ENCODE assay signal across 8 cellular contexts in the genomic region with DNA sequence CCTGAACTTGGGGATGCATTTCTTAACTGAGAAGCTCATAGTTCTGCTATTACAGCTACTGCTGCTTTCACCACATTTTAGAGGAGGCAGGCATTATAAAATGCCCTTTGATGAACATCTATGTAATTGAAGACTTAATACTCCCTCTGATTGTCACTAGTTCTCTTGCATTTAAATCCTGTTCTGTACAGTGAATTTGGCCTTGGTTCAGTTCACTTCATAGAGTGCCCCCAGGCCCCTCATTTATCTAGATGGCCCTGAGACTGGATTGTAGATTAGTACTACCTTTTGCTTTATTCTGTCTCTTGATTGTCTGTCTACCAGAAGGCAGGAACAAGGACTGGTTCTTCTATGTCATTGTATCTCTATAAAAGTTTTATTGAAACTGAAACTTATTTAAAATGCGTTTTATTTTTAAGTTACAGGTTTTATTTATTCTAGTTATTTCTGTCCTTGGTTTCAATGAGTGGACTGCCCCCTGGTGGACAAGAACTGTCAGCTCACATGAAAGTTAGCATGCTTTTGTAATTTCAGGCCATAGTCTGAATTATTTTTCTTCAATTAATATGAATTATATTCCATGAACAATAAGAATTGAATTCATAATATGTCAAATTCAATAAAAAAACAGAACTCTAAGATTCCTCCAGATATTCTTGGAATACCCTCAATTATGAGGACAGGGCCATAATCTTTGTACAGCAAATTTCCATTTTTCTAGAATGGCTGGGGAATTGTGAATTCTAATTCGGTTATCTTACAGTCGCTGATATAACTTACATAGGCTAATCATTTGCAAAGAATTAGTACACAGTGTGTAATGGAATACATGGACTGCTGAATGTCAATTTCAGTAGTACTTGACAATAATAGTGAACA. TPM values are rescaled to one million over a fixed set of nuclear protein-coding genes. Genes with fewer than 3 reads are reported as not detected.
DNase-seq lines count a peak whose midpoint lies in the region; ATAC-seq and TF ChIP-seq lines count a peak whose summit lies in the region.

No MANE protein-coding gene starts in this region.

- H3K27ac Mint-ChIP-seq in CD8-positive, alpha-beta T cell, result no peak overlapping the region
- H3K27ac Mint-ChIP-seq in GM23338 (no peak overlapping the region), chondrocyte (ENCODE audit: unreplicated experiment) (no peak overlapping the region)

- no peaks in the 10 kb centered on the region for H4K20me1 ChIP-seq in GM23338 (replicated peaks; ENCODE audit: insufficient read depth)

- intact Hi-C loops in CD8-positive, alpha-beta T cell (cut with DNase I, micrococcal nuclease), result loop anchor here in 1 of 2 experiments (1.0 to 5.0 kb wide), 3 partner anchors 195 to 961 kb away; no protein-coding TSS in a partner anchor

- no peak overlapping the region for H3K27ac ChIP-seq in CD8-positive, alpha-beta T cell (ENCODE audit: low read depth, low read length)
- no peak overlapping the region for H3K27ac ChIP-seq in GM23338 (ENCODE audit: low read depth)

- H3K4me1 Mint-ChIP-seq in CD8-positive, alpha-beta T cell (ENCODE audit: low read depth), result no peaks in the 10 kb centered on the region
- H3K4me1 Mint-ChIP-seq in GM23338, result peaks cover 4% of the 10 kb centered on the region; the same call in 2 of the 3 replicates
- H3K4me1 Mint-ChIP-seq in chondrocyte (ENCODE audit: low read depth), result no peaks in the 10 kb centered on the region

- no peak overlapping the region for H3K4me3 Mint-ChIP-seq in CD8-positive, alpha-beta T cell
- H3K4me3 Mint-ChIP-seq in GM23338 (no peak overlapping the region), chondrocyte (ENCODE audit: unreplicated experiment) (no peak overlapping the region)

- DNase-seq in CD8-positive, alpha-beta T cell, result peak in 5 of 7 experiments; percentile 17 to 52 (median 38)
- DNase-seq in GM23338 (ENCODE audit: low spot score) (peak; percentile 65), RPMI7951 (ENCODE audit: low read depth) (peak; percentile 22), chondrocyte (ENCODE audit: low spot score) (no peak), mucosa of gallbladder (ENCODE audit: low spot score) (peak; percentile 43), HuH-7.5 (ENCODE audit: low spot score) (no peak)

- CTCF ChIA-PET in CD8-positive, alpha-beta T cell (lab: Charles Lee), result interaction anchor here (0.8 to 3.1 kb wide), 12 partner anchors 9 to 609 kb away, joined by 3 to 13 read pairs (median 5); no protein-coding TSS in a partner anchor

- H2AFZ ChIP-seq in GM23338, result no peak overlapping the region

- no peak overlapping the region for H3K4me2 ChIP-seq in GM23338

- H3K36me3 Mint-ChIP-seq in CD8-positive, alpha-beta T cell, result no peaks in the 10 kb centered on the region
- H3K36me3 Mint-ChIP-seq in GM23338 (ENCODE audit: low read depth) (no peaks in the 10 kb centered on the region), chondrocyte (ENCODE audit: low read depth) (no peaks in the 10 kb centered on the region)

- H3K4me1 ChIP-seq in CD8-positive, alpha-beta T cell (ENCODE audit: insufficient read depth, low read length), result no peaks in the 10 kb centered on the region
- no peaks in the 10 kb centered on the region; the same call in 1 of the 2 replicates for H3K4me1 ChIP-seq in GM23338 (ENCODE audit: insufficient read depth)

- no peak overlapping the region for H3K4me3 ChIP-seq in CD8-positive, alpha-beta T cell (ENCODE audit: low read depth, low read length)
- H3K4me3 ChIP-seq in GM23338, result no peak overlapping the region

- no peaks in the 10 kb centered on the region for H3K36me3 ChIP-seq in CD8-positive, alpha-beta T cell (ENCODE audit: insufficient read depth, low read length)
- no peaks in the 10 kb centered on the region for H3K36me3 ChIP-seq in GM23338 (ENCODE audit: insufficient read depth)

- peak; percentile 99 for TF ChIP-seq CTCF in CD8-positive, alpha-beta T cell (IDR thresholded peaks at IDR 0.05)
- TF ChIP-seq CTCF in GM23338 (conservative IDR thresholded peaks at IDR 0.05; ENCODE audit: low read depth in 2 of 2) (peak; percentile 74 to 99), chondrocyte (IDR thresholded peaks at IDR 0.05) (peak; percentile 99)

- H3K27me3 ChIP-seq in CD8-positive, alpha-beta T cell (ENCODE audit: insufficient read depth, low read length), result no peaks in the 10 kb centered on the region
- peaks cover 47% of the 10 kb centered on the region for H3K27me3 ChIP-seq in GM23338 (ENCODE audit: insufficient read depth)

- no peaks in the 10 kb centered on the region for H3K9me3 Mint-ChIP-seq in CD8-positive, alpha-beta T cell
- H3K9me3 Mint-ChIP-seq in GM23338 (no peaks in the 10 kb centered on the region), chondrocyte (ENCODE audit: low read depth) (no peaks in the 10 kb centered on the region)

- no peaks in the 10 kb centered on the region for H3K9me3 ChIP-seq in CD8-positive, alpha-beta T cell (ENCODE audit: low read length)

- no peaks in the 10 kb centered on the region for H3F3A ChIP-seq in GM23338 (replicated peaks; ENCODE audit: low read depth)

- ATAC-seq in CD8-positive, alpha-beta T cell, result no peak
- no peak for ATAC-seq in GM23338
- no peak for ATAC-seq in HG03439 (IDR thresholded peaks at IDR 0.05; ENCODE audit: unreplicated experiment)
- ATAC-seq in GM19452 (IDR thresholded peaks at IDR 0.05; ENCODE audit: unreplicated experiment), result no peak

- POLR2A ChIA-PET in CD8-positive, alpha-beta T cell (lab: Charles Lee), result interaction anchor here (0.8 kb wide), 1 partner anchor 10 kb away, joined by 3 read pairs; no protein-coding TSS in a partner anchor

- no peaks in the 10 kb centered on the region for H3K9me2 ChIP-seq in GM23338 (ENCODE audit: insufficient read depth)

- peaks cover 28% of the 10 kb centered on the region for H3K27me3 Mint-ChIP-seq in CD8-positive, alpha-beta T cell (ENCODE audit: low read depth)
- H3K27me3 Mint-ChIP-seq in GM23338 (ENCODE audit: insufficient read depth, low read depth, poor library complexity), result peaks cover 20% of the 10 kb centered on the region
- peaks cover 80% of the 10 kb centered on the region for H3K27me3 Mint-ChIP-seq in chondrocyte (ENCODE audit: low read depth)

- no peaks in the 10 kb centered on the region for H3K79me2 ChIP-seq in GM23338 (replicated peaks; ENCODE audit: insufficient read depth)

TF ChIP-seq in GM23338, 12 proteins besides CTCF, POLR2A, EP300 and RAD21:
- no peak for TF ChIP-seq STAT1 (IDR thresholded peaks at IDR 0.05; ENCODE audit: unreplicated experiment)
TF ChIP-seq in GM23338: peak in this region for 0.

RNA-seq across cellular contexts. Expression of a gene that starts 47.2 kb away (rescaled TPM):
- total RNA-seq in CD8-positive, alpha-beta T cell, result 10 to 100 TPM; 23.2 to 24.6 TPM
- total RNA-seq in GM23338 (2014; rRNA removed; shearing (Covaris generic)), result 117 and 146 TPM in 2 replicates
- 43.5 and 46.2 TPM in 2 replicates for polyA plus RNA-seq in GM23338 (2016; fragmentation: Nextera tagmentation; extraction: Ambion mirVana)
- 47.8 and 55.5 TPM in 2 replicates for total RNA-seq in RPMI7951 (2014; rRNA removed; shearing (Covaris generic))
- total RNA-seq in chondrocyte (49.9 to 53.1 TPM (median 50.8 TPM) in 3 replicates), mucosa of gallbladder (64.3 TPM)

Comparison
In these comparisons a context has a peak if more than half of its experiments do, and no peak if none do; other contexts are left out.
1. DNase-seq: peak in CD8-positive, alpha-beta T cell (5 of 7), GM23338 (single experiment), RPMI7951 (single experiment) and mucosa of gallbladder (single experiment); none in chondrocyte (single experiment) and HuH-7.5 (single experiment).
2. Peak in every context shown above with its lines, with median percentiles within 50 percentile points of each other: CTCF ChIP-seq.